ENCODE assay signal across 28 cellular contexts in genomic region chr17:44000141-44000860, GRCh38. TPM values are rescaled to one million over a fixed set of nuclear protein-coding genes. Genes with fewer than 3 reads are reported as not detected.
"Had no signal": no experiment of that assay in that cellular context is flagged by ENCODE, and none has a peak within 500 bp of the region (broad histone marks: within the 10 kb centered on the region; RNA-seq: fewer than 3 reads in every experiment).

No MANE protein-coding gene starts in this region.

- H3K27ac Mint-ChIP-seq: activated CD4-positive, alpha-beta T cell treated with anti-CD3 and anti-CD28 coated beads, Interleukin-2, amount 10 ng/mL, durations not matched to agents 24 days and 14 days; activated CD8-positive, alpha-beta T cell treated with anti-CD3 and anti-CD28 coated beads for 36 hours; activated T-helper 2 cell treated with anti-CD3 and anti-CD28 coated beads, Interferon-gamma antibody, Interleukin-2, Interleukin-4, amounts not matched to agents 10 μg/mL and 5 μg/mL and 100 μg/mL, durations not matched to agents 14 hours and 24 hours and 36 hours; brain had no signal

- H3K79me2 ChIP-seq: hepatocyte had no signal

- H3K4me3 Mint-ChIP-seq: activated CD4-positive, alpha-beta T cell treated with anti-CD3 and anti-CD28 coated beads, Interleukin-2, amount 10 ng/mL, durations not matched to agents 24 days and 14 days; activated CD8-positive, alpha-beta T cell treated with anti-CD3 and anti-CD28 coated beads for 36 hours; brain; central memory CD8-positive, alpha-beta T cell had no signal

- H3K36me3 Mint-ChIP-seq: brain had no signal

- H3K4me1 Mint-ChIP-seq: central memory CD8-positive, alpha-beta T cell had no signal

- H3K27ac ChIP-seq: foreskin keratinocyte, hepatocyte, psoas muscle, skin epidermis, tibial nerve, vagina had no signal

- H3K9me3 ChIP-seq: psoas muscle, tibial nerve, vagina had no signal

- H3K4me3 ChIP-seq: hepatocyte, psoas muscle, skin epidermis, tibial nerve, vagina had no signal

- H3K36me3 ChIP-seq: tibial nerve, vagina had no signal

- H2AFZ ChIP-seq: hepatocyte had no signal

- ATAC-seq: activated CD8-positive, alpha-beta T cell treated with anti-CD3 and anti-CD28 coated beads for 36 hours; foreskin keratinocyte; psoas muscle; right cardiac atrium; stimulated activated naive CD8-positive, alpha-beta T cell treated with anti-CD3 and anti-CD28 coated beads, Interleukin-15, Interleukin-2, amounts not matched to agents 100 U/mL and 50 U/mL, for 24 hours had no signal

- DNase-seq: activated CD4-positive, alpha-beta T cell treated with anti-CD3 and anti-CD28 coated beads, Interleukin-2, amount 10 ng/mL, durations not matched to agents 24 days and 14 days; activated CD8-positive, alpha-beta T cell treated with anti-CD3 and anti-CD28 coated beads for 36 hours; activated naive CD4-positive, alpha-beta T cell treated with Interleukin-2 at 50 U/mL for 16 hours; activated T-cell treated with anti-CD3 and anti-CD28 coated beads, Interleukin-2, amount 50 U/mL, for 1 hour; anterior cingulate cortex; cortex of kidney; effector memory CD4-positive, alpha-beta T cell; foreskin keratinocyte; islet precursor cell; midbrain; psoas muscle; right cardiac atrium; stimulated activated naive CD8-positive, alpha-beta T cell treated with anti-CD3 and anti-CD28 coated beads, Interleukin-15, Interleukin-2, amounts not matched to agents 100 U/mL and 50 U/mL, for 24 hours; SW 1271 had no signal

- H3K9me3 Mint-ChIP-seq: activated CD4-positive, alpha-beta T cell treated with anti-CD3 and anti-CD28 coated beads, Interleukin-2, amount 10 ng/mL, durations not matched to agents 24 days and 14 days; activated CD8-positive, alpha-beta T cell treated with anti-CD3 and anti-CD28 coated beads for 36 hours; activated T-helper 2 cell treated with anti-CD3 and anti-CD28 coated beads, Interferon-gamma antibody, Interleukin-2, Interleukin-4, amounts not matched to agents 10 μg/mL and 5 μg/mL and 100 μg/mL, durations not matched to agents 14 hours and 24 hours and 36 hours; brain; central memory CD8-positive, alpha-beta T cell had no signal

- H3K27me3 ChIP-seq: vagina had no signal

- FAIRE-seq: TTC549 had no signal

- H3K4me2 ChIP-seq: hepatocyte had no signal

RNA-seq across cellular contexts. Expression of gene NAGS, which starts 4.1 kb away (rescaled TPM):
- polyA plus RNA-seq: neural cell had no signal

RNA-seq across cellular contexts. Expression of gene PYY, which starts 46.6 kb away (rescaled TPM):
- total RNA-seq: activated CD4-positive, alpha-beta T cell treated with anti-CD3 and anti-CD28 coated beads, Interleukin-2, amount 10 ng/mL, durations not matched to agents 24 days and 14 days; foreskin keratinocyte; hepatocyte; lung microvascular endothelial cell; omental fat pad; psoas muscle; right cardiac atrium; T-helper 2 cell treated with Interferon-gamma antibody and Interleukin-4, amounts not matched to agents 100 ng/mL and 5 ng/mL, for 36 hours; vagina had no signal
- polyA plus RNA-seq: fibroblast of lung, neural cell, psoas muscle, right cardiac atrium had no signal

RNA-seq across cellular contexts. Expression of gene PPY, which starts 58.0 kb away (rescaled TPM):
- total RNA-seq: activated CD4-positive, alpha-beta T cell treated with anti-CD3 and anti-CD28 coated beads, Interleukin-2, amount 10 ng/mL, durations not matched to agents 24 days and 14 days; activated CD8-positive, alpha-beta T cell treated with anti-CD3 and anti-CD28 coated beads for 36 hours; activated T-helper 2 cell treated with anti-CD3 and anti-CD28 coated beads, Interferon-gamma antibody, Interleukin-2, Interleukin-4, amounts not matched to agents 10 μg/mL and 5 μg/mL and 100 μg/mL, durations not matched to agents 14 hours and 24 hours and 36 hours; fibroblast of lung; foreskin keratinocyte; hepatocyte; lung microvascular endothelial cell; myocyte; omental fat pad; psoas muscle; right cardiac atrium; T-helper 2 cell treated with Interferon-gamma antibody and Interleukin-4, amounts not matched to agents 100 ng/mL and 5 ng/mL, for 36 hours; tibial nerve; vagina had no signal
- polyA plus RNA-seq: fibroblast of lung, foreskin keratinocyte, hepatocyte, neural cell, psoas muscle, right cardiac atrium had no signal
